In genomic region chr4:118278473-118279274, GRCh38 we compare ENCODE assay signal across 8 cellular contexts.
DNase-seq lines count a peak whose midpoint lies in the region; ATAC-seq and TF ChIP-seq lines count a peak whose summit lies in the region.

No MANE protein-coding gene starts in this region.

- WGBS in right cardiac atrium = under 1% methylated on average over 56 of the region's 56 CpGs

- intact Hi-C loops in ascending aorta (cut with DNase I) (loop anchor here (2.0 kb wide), 2 partner anchors 312 to 406 kb away; partner anchors contain the start of gene METTL14), right cardiac atrium (cut with DNase I) (no loop called here), vagina (cut with DNase I) (no loop called here)

- H3K36me3 ChIP-seq in ascending aorta (no peaks in the 10 kb centered on the region), vagina (no peaks in the 10 kb centered on the region)

- TF ChIP-seq POLR2A in vagina (IDR thresholded peaks at IDR 0.05) = peak in 1 of 2 donors; percentile 71

- H3K27me3 ChIP-seq in ascending aorta (no peaks in the 10 kb centered on the region), right cardiac atrium (ENCODE audit: control insufficient read depth, insufficient read depth) (no peaks in the 10 kb centered on the region), vagina (no peaks in the 10 kb centered on the region)

- ATAC-seq in GM18502 (IDR thresholded peaks at IDR 0.05; ENCODE audit: poor library complexity, unreplicated experiment) (peak; percentile 81), HG02943 (IDR thresholded peaks at IDR 0.05; ENCODE audit: low read depth, unreplicated experiment) (peak; percentile 88), right cardiac atrium (peak; percentile 99)

- TF ChIP-seq CTCF in ascending aorta (IDR thresholded peaks at IDR 0.05) (no peak), vagina (IDR thresholded peaks at IDR 0.05) (peak in 1 of 3 experiments; percentile 10)

- peak; percentile 71 to 93 for DNase-seq in NCI-H187 (lab: John Stamatoyannopoulos, UW)
- peak; percentile 95 to 98 (median 98) for DNase-seq in T-helper 2 cell
- peak; percentile 88 to 97 for DNase-seq in ascending aorta (ENCODE audit: low spot score in 2 of 2)
- DNase-seq in right cardiac atrium = peak; percentile 96 to 98 (median 97)
- peak; percentile 69 for DNase-seq in pulmonary artery endothelial cell (ENCODE audit: low read depth, low spot score)
- DNase-seq in vagina (ENCODE audit: extremely low spot score in 2 of 2) = peak in 1 of 2 donors; percentile 95

- H3K27ac ChIP-seq in ascending aorta = peak overlapping the region; percentile 92 to 94
- H3K27ac ChIP-seq in right cardiac atrium (ENCODE audit: low read length) = peak overlapping the region; percentile 94
- H3K27ac ChIP-seq in vagina = peak overlapping the region; percentile 95

- no peaks in the 10 kb centered on the region for H3K9me3 ChIP-seq in ascending aorta
- no peaks in the 10 kb centered on the region for H3K9me3 ChIP-seq in right cardiac atrium (ENCODE audit: control insufficient read depth, low read length)
- H3K9me3 ChIP-seq in vagina = no peaks in the 10 kb centered on the region

- peaks cover 0 to 6% of the 10 kb centered on the region in 2 donors for H3K4me1 ChIP-seq in ascending aorta
- H3K4me1 ChIP-seq in right cardiac atrium (ENCODE audit: control insufficient read depth, insufficient read depth, low read length) = no peaks in the 10 kb centered on the region
- H3K4me1 ChIP-seq in vagina = peaks cover 27% of the 10 kb centered on the region

- peak overlapping the region; percentile 84 to 87 for H3K4me3 ChIP-seq in ascending aorta
- H3K4me3 ChIP-seq in right cardiac atrium (ENCODE audit: low read length) = peak overlapping the region; percentile 77
- peak overlapping the region; percentile 73 to 87 for H3K4me3 ChIP-seq in vagina
